ENCODE assay signal across 9 cellular contexts in the genomic region with DNA sequence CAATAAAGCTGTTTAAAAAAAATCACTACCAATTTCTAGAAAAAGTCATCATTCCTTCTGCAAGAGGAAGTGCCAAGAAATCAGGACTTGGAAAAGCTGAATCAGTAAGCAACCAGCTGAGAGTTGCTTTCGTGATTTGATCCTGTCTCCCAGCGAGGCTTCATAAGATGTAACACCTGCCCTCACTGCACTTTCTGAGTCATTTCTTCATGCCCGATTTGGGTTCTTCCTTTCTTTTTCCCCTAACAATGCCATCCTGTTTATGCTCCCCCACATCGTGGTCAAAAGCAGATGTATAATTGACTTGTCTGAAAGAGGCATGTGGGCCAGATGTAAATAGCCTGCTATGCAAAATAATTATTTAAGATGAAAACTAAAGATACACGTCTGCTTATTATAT. TPM values are rescaled to one million over a fixed set of nuclear protein-coding genes. Genes with fewer than 3 reads are reported as not detected.
A peak's percentile ranks its signal among the peaks of the same experiment; 100 is the strongest.
DNase-seq lines count a peak whose midpoint lies in the region; ATAC-seq and TF ChIP-seq lines count a peak whose summit lies in the region.
"Had no signal": no experiment of that assay in that cellular context is flagged by ENCODE, and none has a peak within 500 bp of the region (broad histone marks: within the 10 kb centered on the region; RNA-seq: fewer than 3 reads in every experiment).

No MANE protein-coding gene starts in this region.

- H3K9ac ChIP-seq in fibroblast of lung (ENCODE audit: insufficient read depth, low read length) = no peak overlapping the region

- H3K27ac ChIP-seq in fibroblast of lung (ENCODE audit: insufficient read depth, low read length) = no peak overlapping the region

- H3K4me2 ChIP-seq in fibroblast of lung (ENCODE audit: extremely low read depth, insufficient read depth, low read length) = no peak overlapping the region

- TF ChIP-seq CTCF in fibroblast of lung (conservative IDR thresholded peaks at IDR 0.05 in 1 of 2, IDR thresholded peaks at IDR 0.05 in 1 of 2; ENCODE audit: low read depth in 1 of 2, low read length in 2 of 2) = no peak
- no peak for TF ChIP-seq CTCF in GM10266 (IDR thresholded peaks at IDR 0.05; ENCODE audit: control insufficient read depth, insufficient read depth, low read depth, missing control alignments)

- peaks cover 6% of the 10 kb centered on the region for H3K4me1 ChIP-seq in fibroblast of lung (ENCODE audit: control insufficient read depth, extremely low read depth, insufficient read depth, low read length)

- H3K36me3 ChIP-seq in fibroblast of lung (ENCODE audit: control insufficient read depth, insufficient read depth, low read length) = no peaks in the 10 kb centered on the region

- no peak overlapping the region for H2AFZ ChIP-seq in fibroblast of lung (ENCODE audit: low read length)

- peak; percentile 82 for ATAC-seq in GM21529 (IDR thresholded peaks at IDR 0.05; ENCODE audit: unreplicated experiment)
- ATAC-seq: HCT116 had no signal

- H3K79me2 ChIP-seq in fibroblast of lung (ENCODE audit: control insufficient read depth, insufficient read depth, low read length) = no peaks in the 10 kb centered on the region

- H3K9me3 ChIP-seq in fibroblast of lung (ENCODE audit: control insufficient read depth, insufficient read depth, low read depth, low read length) = no peaks in the 10 kb centered on the region

- H3K27me3 ChIP-seq in fibroblast of lung (ENCODE audit: control insufficient read depth, insufficient read depth, low read length) = no peaks in the 10 kb centered on the region

- H4K20me1 ChIP-seq in fibroblast of lung (ENCODE audit: control insufficient read depth, extremely low read depth, insufficient read depth, low read length) = no peaks in the 10 kb centered on the region

- DNase-seq in Daoy (ENCODE audit: low read depth) (peak; percentile 46), NCI-H69 (lab: John Stamatoyannopoulos, UW) (peak; percentile 83), fibroblast of lung (ENCODE audit: low read depth in 2 of 2) (peak; percentile 51 to 82), GM10266 (ENCODE audit: extremely low spot score) (no peak), NCI-H524 (lab: John Stamatoyannopoulos, UW) (no peak), NK-92 (lab: John Stamatoyannopoulos, UW; ENCODE audit: unreplicated experiment) (no peak), mesenteric fat pad (ENCODE audit: low spot score) (no peak)

- no peak overlapping the region for H3K4me3 ChIP-seq in fibroblast of lung (replicated peaks in 1 of 4; ENCODE audit: control extremely low read depth in 1 of 4, insufficient read depth in 1 of 4, low read depth in 3 of 4, low read length in 4 of 4)

RNA-seq across cellular contexts. Expression of a gene that starts 52.1 kb away (rescaled TPM):
- 0.06 and 2.3 TPM in 2 replicates for total RNA-seq in Daoy (2014; rRNA removed; shearing (Covaris generic))
- 0.51 and 3.6 TPM in 2 replicates for total RNA-seq in fibroblast of lung
- polyA plus RNA-seq in fibroblast of lung = 3.3 and 3.5 TPM in 2 replicates
- 2.6 TPM in 2 replicates for polyA plus RNA-seq in fibroblast of lung (2012)
- 1.6 and 6.7 TPM in 2 replicates for polyA minus RNA-seq in fibroblast of lung (ENCODE audit: low replicate concordance)
- 28.2 TPM for total RNA-seq in mesenteric fat pad

Comparison
In these comparisons a context has a peak if more than half of its experiments do, and no peak if none do; other contexts are left out.
1. DNase-seq: peak in Daoy (single experiment), NCI-H69 (single experiment) and fibroblast of lung (2 of 2); none in GM10266 (single experiment), NCI-H524 (0 of 2), NK-92 (single experiment) and mesenteric fat pad (single experiment).